Comparison of ENCODE assay signal across 1 cellular context in genomic region chr19:38316477-38317067, GRCh38.
TF ChIP-seq lines count a peak whose summit lies in the region.

No MANE protein-coding gene starts in this region.

TF ChIP-seq in K562, 482 proteins besides CTCF, POLR2A, EP300 and RAD21 (continued from another document):
- no peak for TF ChIP-seq NR0B1 (IDR thresholded peaks at IDR 0.05; ENCODE audit: partially characterized antibody)
- peak in 1 of 2 experiments; percentile 58; a peak in 1 of 4 replicates for TF ChIP-seq FOXK2 (conservative IDR thresholded peaks at IDR 0.05 in 1 of 2, IDR thresholded peaks at IDR 0.05 in 1 of 2; ENCODE audit: low read depth in 2 of 2)
- TF ChIP-seq ZNF589 (CRISPR knock-in tag; IDR thresholded peaks at IDR 0.05; ENCODE audit: low read depth) = no peak
- TF ChIP-seq KDM4B (IDR thresholded peaks at IDR 0.05; ENCODE audit: borderline replicate concordance in 2 of 2, low read depth in 1 of 2) = no peak
- TF ChIP-seq FOXP1 (CRISPR knock-in tag; IDR thresholded peaks at IDR 0.05) = 0 out of 2 replicates have a peak, but pooled peaks have one; percentile 59
- no peak for TF ChIP-seq CAMTA2 (CRISPR knock-in tag; conservative IDR thresholded peaks at IDR 0.05)
- no peak for TF ChIP-seq ILF3 (IDR thresholded peaks at IDR 0.05; ENCODE audit: borderline replicate concordance)
- peak; percentile 4 for TF ChIP-seq HMGN3 (IDR thresholded peaks at IDR 0.05; ENCODE audit: borderline replicate concordance, extremely low read depth, insufficient read length, low read depth, low read length)
- TF ChIP-seq TEAD1 (CRISPR knock-in tag; IDR thresholded peaks at IDR 0.05) = peak in 1 of 2 experiments; percentile 73; a peak in 1 of 4 replicates
- no peak for TF ChIP-seq RHOXF2B (CRISPR knock-in tag; conservative IDR thresholded peaks at IDR 0.05)
- no peak for TF ChIP-seq TEAD2 (tag; IDR thresholded peaks at IDR 0.05)
- TF ChIP-seq, protein P1, sequence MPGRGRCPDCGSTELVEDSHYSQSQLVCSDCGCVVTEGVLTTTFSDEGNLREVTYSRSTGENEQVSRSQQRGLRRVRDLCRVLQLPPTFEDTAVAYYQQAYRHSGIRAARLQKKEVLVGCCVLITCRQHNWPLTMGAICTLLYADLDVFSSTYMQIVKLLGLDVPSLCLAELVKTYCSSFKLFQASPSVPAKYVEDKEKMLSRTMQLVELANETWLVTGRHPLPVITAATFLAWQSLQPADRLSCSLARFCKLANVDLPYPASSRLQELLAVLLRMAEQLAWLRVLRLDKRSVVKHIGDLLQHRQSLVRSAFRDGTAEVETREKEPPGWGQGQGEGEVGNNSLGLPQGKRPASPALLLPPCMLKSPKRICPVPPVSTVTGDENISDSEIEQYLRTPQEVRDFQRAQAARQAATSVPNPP (IDR thresholded peaks at IDR 0.05; ENCODE audit: borderline replicate concordance, insufficient read depth, insufficient read length) = no peak
- TF ChIP-seq POLR2AphosphoS5 (IDR thresholded peaks at IDR 0.05; ENCODE audit: control insufficient read depth, insufficient read depth, low read depth, low read length) = no peak
- peak; percentile 74 for TF ChIP-seq CHD1 (IDR thresholded peaks at IDR 0.05; ENCODE audit: low read length)
- TF ChIP-seq ZKSCAN8 (CRISPR knock-in tag; IDR thresholded peaks at IDR 0.05) = no peak
- TF ChIP-seq ZNF3 (CRISPR knock-in tag; IDR thresholded peaks at IDR 0.05) = no peak
- TF ChIP-seq PREB (CRISPR knock-in tag; IDR thresholded peaks at IDR 0.05) = no peak
- TF ChIP-seq, protein P2, sequence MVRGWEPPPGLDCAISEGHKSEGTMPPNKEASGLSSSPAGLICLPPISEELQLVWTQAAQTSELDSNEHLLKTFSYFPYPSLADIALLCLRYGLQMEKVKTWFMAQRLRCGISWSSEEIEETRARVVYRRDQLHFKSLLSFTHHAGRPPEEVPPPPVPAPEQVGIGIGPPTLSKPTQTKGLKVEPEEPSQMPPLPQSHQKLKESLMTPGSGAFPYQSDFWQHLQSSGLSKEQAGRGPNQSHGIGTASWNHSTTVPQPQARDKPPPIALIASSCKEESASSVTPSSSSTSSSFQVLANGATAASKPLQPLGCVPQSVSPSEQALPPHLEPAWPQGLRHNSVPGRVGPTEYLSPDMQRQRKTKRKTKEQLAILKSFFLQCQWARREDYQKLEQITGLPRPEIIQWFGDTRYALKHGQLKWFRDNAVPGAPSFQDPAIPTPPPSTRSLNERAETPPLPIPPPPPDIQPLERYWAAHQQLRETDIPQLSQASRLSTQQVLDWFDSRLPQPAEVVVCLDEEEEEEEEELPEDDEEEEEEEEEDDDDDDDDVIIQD (CRISPR knock-in tag; IDR thresholded peaks at IDR 0.05) = no peak
- TF ChIP-seq PHF21A (IDR thresholded peaks at IDR 0.05; ENCODE audit: borderline replicate concordance, low read depth) = no peak
- TF ChIP-seq ATF3 (IDR thresholded peaks at IDR 0.05) = no peak
- TF ChIP-seq ATF3 (CRISPR knock-in tag; conservative IDR thresholded peaks at IDR 0.05) = no peak
- 0 out of 2 replicates have a peak, but pooled peaks have one; percentile 47 for TF ChIP-seq ILK (tag; IDR thresholded peaks at IDR 0.05; ENCODE audit: borderline replicate concordance, low read depth)
- no peak for TF ChIP-seq SIRT6 (IDR thresholded peaks at IDR 0.05; ENCODE audit: low read depth, low read length)
- TF ChIP-seq ZNF780A (CRISPR knock-in tag; IDR thresholded peaks at IDR 0.05) = no peak
- TF ChIP-seq KLF1 (tag; IDR thresholded peaks at IDR 0.05) = no peak
- TF ChIP-seq SAP30 (IDR thresholded peaks at IDR 0.05; ENCODE audit: borderline replicate concordance, insufficient read depth, low read depth, low read length, poor library complexity, severe bottlenecking) = no peak
- TF ChIP-seq KHSRP (IDR thresholded peaks at IDR 0.05) = no peak
- TF ChIP-seq ARID4B (CRISPR knock-in tag; IDR thresholded peaks at IDR 0.05) = peak; percentile 57
- peak; percentile 100 for TF ChIP-seq ZNF121 (CRISPR knock-in tag; conservative IDR thresholded peaks at IDR 0.05)
- no peak for TF ChIP-seq TOE1 (IDR thresholded peaks at IDR 0.05; ENCODE audit: borderline replicate concordance)
- TF ChIP-seq TOE1 (CRISPR knock-in tag; IDR thresholded peaks at IDR 0.05; ENCODE audit: borderline replicate concordance, low read depth) = no peak
- peak; percentile 45 for TF ChIP-seq PHF20 (IDR thresholded peaks at IDR 0.05; ENCODE audit: partially characterized antibody)
- no peak for TF ChIP-seq MTA3 (IDR thresholded peaks at IDR 0.05; ENCODE audit: borderline replicate concordance)
- no peak for TF ChIP-seq USF2 (CRISPR knock-in tag; IDR thresholded peaks at IDR 0.05)
- no peak for TF ChIP-seq NFIX (CRISPR knock-in tag; IDR thresholded peaks at IDR 0.05; ENCODE audit: low read depth)
- TF ChIP-seq NR1H2 (CRISPR knock-in tag; IDR thresholded peaks at IDR 0.05) = no peak
- TF ChIP-seq MBD2 (IDR thresholded peaks at IDR 0.05; ENCODE audit: borderline replicate concordance, low read depth) = no peak
- no peak for TF ChIP-seq GTF2A2 (tag; IDR thresholded peaks at IDR 0.05)
- TF ChIP-seq RBM25 (IDR thresholded peaks at IDR 0.05; ENCODE audit: low read depth, low read length, severe bottlenecking) = peak; percentile 71
- TF ChIP-seq ZNF232 (CRISPR knock-in tag; IDR thresholded peaks at IDR 0.05) = no peak
- no peak for TF ChIP-seq MAZ (CRISPR knock-in tag; conservative IDR thresholded peaks at IDR 0.05 in 1 of 2, IDR thresholded peaks at IDR 0.05 in 1 of 2)
- TF ChIP-seq, protein P3, sequence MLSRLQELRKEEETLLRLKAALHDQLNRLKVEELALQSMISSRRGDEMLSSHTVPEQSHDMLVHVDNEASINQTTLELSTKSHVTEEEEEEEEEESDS (CRISPR knock-in tag; IDR thresholded peaks at IDR 0.05) = 0 out of 2 replicates have a peak, but pooled peaks have one; percentile 48
- no peak for TF ChIP-seq ZKSCAN1 (IDR thresholded peaks at IDR 0.05; ENCODE audit: low read depth, low read length)
- TF ChIP-seq, protein P4, sequence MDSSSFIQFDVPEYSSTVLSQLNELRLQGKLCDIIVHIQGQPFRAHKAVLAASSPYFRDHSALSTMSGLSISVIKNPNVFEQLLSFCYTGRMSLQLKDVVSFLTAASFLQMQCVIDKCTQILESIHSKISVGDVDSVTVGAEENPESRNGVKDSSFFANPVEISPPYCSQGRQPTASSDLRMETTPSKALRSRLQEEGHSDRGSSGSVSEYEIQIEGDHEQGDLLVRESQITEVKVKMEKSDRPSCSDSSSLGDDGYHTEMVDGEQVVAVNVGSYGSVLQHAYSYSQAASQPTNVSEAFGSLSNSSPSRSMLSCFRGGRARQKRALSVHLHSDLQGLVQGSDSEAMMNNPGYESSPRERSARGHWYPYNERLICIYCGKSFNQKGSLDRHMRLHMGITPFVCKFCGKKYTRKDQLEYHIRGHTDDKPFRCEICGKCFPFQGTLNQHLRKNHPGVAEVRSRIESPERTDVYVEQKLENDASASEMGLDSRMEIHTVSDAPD (CRISPR knock-in tag; IDR thresholded peaks at IDR 0.05) = no peak; the same call in 1 of the 2 replicates
- TF ChIP-seq KDM2B (CRISPR knock-in tag; IDR thresholded peaks at IDR 0.05) = no peak
- TF ChIP-seq MEIS2 (IDR thresholded peaks at IDR 0.05; ENCODE audit: partially characterized antibody) = no peak
- TF ChIP-seq, protein P5, sequence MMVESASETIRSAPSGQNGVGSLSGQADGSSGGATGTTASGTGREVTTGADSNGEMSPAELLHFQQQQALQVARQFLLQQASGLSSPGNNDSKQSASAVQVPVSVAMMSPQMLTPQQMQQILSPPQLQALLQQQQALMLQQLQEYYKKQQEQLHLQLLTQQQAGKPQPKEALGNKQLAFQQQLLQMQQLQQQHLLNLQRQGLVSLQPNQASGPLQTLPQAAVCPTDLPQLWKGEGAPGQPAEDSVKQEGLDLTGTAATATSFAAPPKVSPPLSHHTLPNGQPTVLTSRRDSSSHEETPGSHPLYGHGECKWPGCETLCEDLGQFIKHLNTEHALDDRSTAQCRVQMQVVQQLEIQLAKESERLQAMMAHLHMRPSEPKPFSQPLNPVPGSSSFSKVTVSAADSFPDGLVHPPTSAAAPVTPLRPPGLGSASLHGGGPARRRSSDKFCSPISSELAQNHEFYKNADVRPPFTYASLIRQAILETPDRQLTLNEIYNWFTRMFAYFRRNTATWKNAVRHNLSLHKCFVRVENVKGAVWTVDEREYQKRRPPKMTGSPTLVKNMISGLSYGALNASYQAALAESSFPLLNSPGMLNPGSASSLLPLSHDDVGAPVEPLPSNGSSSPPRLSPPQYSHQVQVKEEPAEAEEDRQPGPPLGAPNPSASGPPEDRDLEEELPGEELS (CRISPR knock-in tag; IDR thresholded peaks at IDR 0.05; ENCODE audit: borderline replicate concordance) = no peak
- TF ChIP-seq RBFOX2 (IDR thresholded peaks at IDR 0.05; ENCODE audit: low read depth, low read length) = peak; percentile 54; the same call in 1 of the 2 replicates
- TF ChIP-seq SAFB2 (IDR thresholded peaks at IDR 0.05; ENCODE audit: borderline replicate concordance, low read depth, low read length, severe bottlenecking) = no peak
- no peak for TF ChIP-seq ZNF764 (CRISPR knock-in tag; IDR thresholded peaks at IDR 0.05; ENCODE audit: low read depth)
- TF ChIP-seq, protein P6, sequence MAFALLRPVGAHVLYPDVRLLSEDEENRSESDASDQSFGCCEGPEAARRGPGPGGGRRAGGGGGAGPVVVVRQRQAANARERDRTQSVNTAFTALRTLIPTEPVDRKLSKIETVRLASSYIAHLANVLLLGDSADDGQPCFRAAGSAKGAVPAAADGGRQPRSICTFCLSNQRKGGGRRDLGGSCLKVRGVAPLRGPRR (CRISPR knock-in tag; IDR thresholded peaks at IDR 0.05) = no peak
- no peak for TF ChIP-seq POLR3A (IDR thresholded peaks at IDR 0.05; ENCODE audit: borderline replicate concordance, extremely low read depth, insufficient read depth, insufficient read length)
